Comparison of ENCODE assay signal across 8 cellular contexts in genomic region chr10:79904671-79905321, GRCh38. TPM values are rescaled to one million over a fixed set of nuclear protein-coding genes. Genes with fewer than 3 reads are reported as not detected.
DNase-seq lines count a peak whose midpoint lies in the region; ATAC-seq and TF ChIP-seq lines count a peak whose summit lies in the region.

No MANE protein-coding gene starts in this region.

- H3K9ac ChIP-seq in mucosa of rectum (ENCODE audit: low read depth in 1 of 2, low read length in 2 of 2): peak overlapping the region; percentile 6 to 21

- peak overlapping the region; percentile 94 for H3K4me3 Mint-ChIP-seq in GM23338

- H3K4me3 ChIP-seq in AG10803 (ENCODE audit: low read length): peak overlapping the region; percentile 77
- peak overlapping the region; percentile 89 for H3K4me3 ChIP-seq in GM23338
- peak overlapping the region; percentile 65 to 75 for H3K4me3 ChIP-seq in mucosa of rectum (ENCODE audit: low read length in 2 of 2)

- TF ChIP-seq POLR2A in erythroblast (IDR thresholded peaks at IDR 0.05; ENCODE audit: low read length): no peak

- peaks cover 22% of the 10 kb centered on the region for H3K27me3 Mint-ChIP-seq in GM23338 (ENCODE audit: insufficient read depth, low read depth, poor library complexity)

- ATAC-seq in GM23338 (peak; percentile 96), GM18520 (IDR thresholded peaks at IDR 0.05; ENCODE audit: unreplicated experiment) (no peak)

- H4K20me1 ChIP-seq in GM23338 (replicated peaks; ENCODE audit: insufficient read depth): no peaks in the 10 kb centered on the region

- peak overlapping the region; percentile 47; the same call in 1 of the 2 replicates for H3K27ac Mint-ChIP-seq in GM23338

- H3K4me1 ChIP-seq in GM23338 (ENCODE audit: insufficient read depth) (no peaks in the 10 kb centered on the region), mucosa of rectum (ENCODE audit: control insufficient read depth in 2 of 2, insufficient read depth in 2 of 2, low read length in 2 of 2) (peaks cover 0 to 8% of the 10 kb centered on the region in 2 donors)

- H3K79me2 ChIP-seq in GM23338 (replicated peaks; ENCODE audit: insufficient read depth): no peaks in the 10 kb centered on the region

- DNase-seq in AG10803 (ENCODE audit: low read depth): peak; percentile 68
- peak; percentile 85 for DNase-seq in GM23338 (ENCODE audit: low spot score)
- DNase-seq in NCI-H345 treated with DMSO at 0.1 percent for 48 hours (lab: John Stamatoyannopoulos, UW; ENCODE audit: unreplicated experiment): peak; percentile 5
- peak; percentile 28 for DNase-seq in activated T-cell treated with anti-CD3 and anti-CD28 coated beads for 1 hour (ENCODE audit: low read depth)
- peak; percentile 84 to 87 for DNase-seq in erythroblast (lab: John Stamatoyannopoulos, UW)
- DNase-seq in stimulated activated CD8-positive, alpha-beta memory T cell treated with anti-CD3 and anti-CD28 coated beads, Interleukin-7, amount 100 ng/mL, for 24 hours (ENCODE audit: low read depth): peak; percentile 33

- H2AFZ ChIP-seq in GM23338: peak overlapping the region; percentile 94

- H3K4me2 ChIP-seq in GM23338: peak overlapping the region; percentile 91

- H3K27ac ChIP-seq in GM23338 (ENCODE audit: low read depth): no peak overlapping the region
- peak overlapping the region; percentile 1 to 43 for H3K27ac ChIP-seq in mucosa of rectum (ENCODE audit: low read depth in 2 of 2, low read length in 2 of 2)

- no peaks in the 10 kb centered on the region for H3K9me2 ChIP-seq in GM23338 (ENCODE audit: insufficient read depth)

- H3K36me3 ChIP-seq in GM23338 (ENCODE audit: insufficient read depth) (no peaks in the 10 kb centered on the region), mucosa of rectum (ENCODE audit: control insufficient read depth in 2 of 2, insufficient read depth in 2 of 2, low read length in 2 of 2) (no peaks in the 10 kb centered on the region)

- peaks cover 36% of the 10 kb centered on the region for H3K27me3 ChIP-seq in GM23338 (ENCODE audit: insufficient read depth)
- H3K27me3 ChIP-seq in mucosa of rectum (ENCODE audit: control insufficient read depth in 2 of 2, insufficient read depth in 2 of 2, low read length in 2 of 2): peaks cover 8 to 19% of the 10 kb centered on the region in 2 donors

- no peaks in the 10 kb centered on the region for H3K36me3 Mint-ChIP-seq in GM23338 (ENCODE audit: low read depth)

- H3K9me3 Mint-ChIP-seq in GM23338: no peaks in the 10 kb centered on the region

- TF ChIP-seq CTCF in AG10803 (conservative IDR thresholded peaks at IDR 0.05; ENCODE audit: low read length) (no peak), GM23338 (conservative IDR thresholded peaks at IDR 0.05; ENCODE audit: low read depth in 2 of 2) (no peak)

- no peaks in the 10 kb centered on the region for H3F3A ChIP-seq in GM23338 (replicated peaks; ENCODE audit: low read depth)

- no peaks in the 10 kb centered on the region for H3K9me3 ChIP-seq in mucosa of rectum (ENCODE audit: control insufficient read depth in 2 of 2, low read length in 2 of 2)

- H3K4me1 Mint-ChIP-seq in GM23338: no peaks in the 10 kb centered on the region; the same call in 2 of the 3 replicates

TF ChIP-seq in GM23338, 12 proteins besides CTCF, POLR2A, EP300 and RAD21:
- TF ChIP-seq, protein P1, sequence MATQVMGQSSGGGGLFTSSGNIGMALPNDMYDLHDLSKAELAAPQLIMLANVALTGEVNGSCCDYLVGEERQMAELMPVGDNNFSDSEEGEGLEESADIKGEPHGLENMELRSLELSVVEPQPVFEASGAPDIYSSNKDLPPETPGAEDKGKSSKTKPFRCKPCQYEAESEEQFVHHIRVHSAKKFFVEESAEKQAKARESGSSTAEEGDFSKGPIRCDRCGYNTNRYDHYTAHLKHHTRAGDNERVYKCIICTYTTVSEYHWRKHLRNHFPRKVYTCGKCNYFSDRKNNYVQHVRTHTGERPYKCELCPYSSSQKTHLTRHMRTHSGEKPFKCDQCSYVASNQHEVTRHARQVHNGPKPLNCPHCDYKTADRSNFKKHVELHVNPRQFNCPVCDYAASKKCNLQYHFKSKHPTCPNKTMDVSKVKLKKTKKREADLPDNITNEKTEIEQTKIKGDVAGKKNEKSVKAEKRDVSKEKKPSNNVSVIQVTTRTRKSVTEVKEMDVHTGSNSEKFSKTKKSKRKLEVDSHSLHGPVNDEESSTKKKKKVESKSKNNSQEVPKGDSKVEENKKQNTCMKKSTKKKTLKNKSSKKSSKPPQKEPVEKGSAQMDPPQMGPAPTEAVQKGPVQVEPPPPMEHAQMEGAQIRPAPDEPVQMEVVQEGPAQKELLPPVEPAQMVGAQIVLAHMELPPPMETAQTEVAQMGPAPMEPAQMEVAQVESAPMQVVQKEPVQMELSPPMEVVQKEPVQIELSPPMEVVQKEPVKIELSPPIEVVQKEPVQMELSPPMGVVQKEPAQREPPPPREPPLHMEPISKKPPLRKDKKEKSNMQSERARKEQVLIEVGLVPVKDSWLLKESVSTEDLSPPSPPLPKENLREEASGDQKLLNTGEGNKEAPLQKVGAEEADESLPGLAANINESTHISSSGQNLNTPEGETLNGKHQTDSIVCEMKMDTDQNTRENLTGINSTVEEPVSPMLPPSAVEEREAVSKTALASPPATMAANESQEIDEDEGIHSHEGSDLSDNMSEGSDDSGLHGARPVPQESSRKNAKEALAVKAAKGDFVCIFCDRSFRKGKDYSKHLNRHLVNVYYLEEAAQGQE (IDR thresholded peaks at IDR 0.05; ENCODE audit: unreplicated experiment): no peak
- TF ChIP-seq STAT1 (IDR thresholded peaks at IDR 0.05; ENCODE audit: unreplicated experiment) (no peak), CREB1 (CRISPR knock-in tag; IDR thresholded peaks at IDR 0.05; ENCODE audit: low read depth) (0 out of 2 replicates have a peak, but pooled peaks have one; percentile 17), ZNF114 (CRISPR knock-in tag; IDR thresholded peaks at IDR 0.05) (no peak), ZNF462 (CRISPR knock-in tag; IDR thresholded peaks at IDR 0.05) (no peak), ZNF331 (CRISPR knock-in tag; IDR thresholded peaks at IDR 0.05; ENCODE audit: low read depth) (no peak), EZH2 (IDR thresholded peaks at IDR 0.05; ENCODE audit: low read depth, unreplicated experiment) (peak; percentile 23), EZH2phosphoT487 (IDR thresholded peaks at IDR 0.05; ENCODE audit: unreplicated experiment) (no peak)

RNA-seq across cellular contexts. Expression of gene SFTPD, which starts 44.1 kb away (rescaled TPM):
- total RNA-seq in GM23338 (2014; rRNA removed; shearing (Covaris generic)): 0.70 TPM in 1 of 2 replicates, not detected in the other
- polyA plus RNA-seq in GM23338 (2016; fragmentation: Nextera tagmentation; extraction: Ambion mirVana): 0.23 TPM in 1 of 2 replicates, not detected in the other

Comparison
In these comparisons a context has a peak if more than half of its experiments do, and no peak if none do; other contexts are left out.
1. DNase-seq: peak in every context shown above with its lines; median percentile 86 in erythroblast; 85 in GM23338; 68 in AG10803; 33 in stimulated activated CD8-positive, alpha-beta memory T cell treated with anti-CD3 and anti-CD28 coated beads, Interleukin-7, amount 100 ng/mL, for 24 hours; 28 in activated T-cell treated with anti-CD3 and anti-CD28 coated beads for 1 hour; 5 in NCI-H345 treated with DMSO at 0.1 percent for 48 hours.